17 cellular contexts compared by ENCODE assay signal in the genomic region with DNA sequence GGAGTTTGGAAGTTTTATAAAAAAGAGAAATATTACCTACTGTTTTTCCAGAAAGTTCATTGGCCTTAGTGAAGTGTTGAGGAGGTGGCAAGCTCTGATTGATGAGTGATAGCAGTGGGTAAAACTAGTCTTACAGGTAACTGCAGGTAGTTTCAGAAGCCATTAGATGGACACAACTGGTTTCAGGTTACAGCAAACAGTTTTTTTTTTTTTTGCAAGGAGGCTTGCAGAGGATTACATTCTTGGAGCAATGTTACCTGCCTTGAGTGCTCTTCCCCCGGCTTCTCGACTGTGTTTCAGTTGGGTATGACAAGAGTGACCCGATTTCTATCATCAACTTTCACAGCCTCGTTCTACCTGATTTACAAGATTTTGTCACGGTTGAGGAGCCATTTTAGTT.
"Had no signal": no experiment of that assay in that cellular context is flagged by ENCODE, and none has a peak within 500 bp of the region (broad histone marks: within the 10 kb centered on the region; RNA-seq: fewer than 3 reads in every experiment).

No MANE protein-coding gene starts in this region.

- H3K27me3 ChIP-seq: gastrocnemius medialis, heart left ventricle, left lung, neutrophil, right atrium auricular region, tibial nerve had no signal

- H3K9me3 Mint-ChIP-seq: activated CD4-positive, alpha-beta memory T cell treated with anti-CD3 and anti-CD28 coated beads for 36 hours had no signal

- H3K9me3 ChIP-seq: gastrocnemius medialis, heart left ventricle, neutrophil, right atrium auricular region, tibial nerve had no signal

- H3K27me3 Mint-ChIP-seq: activated CD4-positive, alpha-beta memory T cell treated with anti-CD3 and anti-CD28 coated beads for 36 hours; activated naive CD4-positive, alpha-beta T cell treated with anti-CD3 and anti-CD28 coated beads, Interleukin-2, amount 10 ng/mL, durations not matched to agents 7 days and 5 days; activated T-cell treated with anti-CD3 and anti-CD28 coated beads, Interleukin-2, amount 50 U/mL, for 24 hours; naive thymus-derived CD8-positive, alpha-beta T cell had no signal

- H3K4me1 ChIP-seq: gastrocnemius medialis, heart left ventricle, left lung, right atrium auricular region, tibial nerve had no signal

- H3K36me3 Mint-ChIP-seq: activated CD4-positive, alpha-beta memory T cell treated with anti-CD3 and anti-CD28 coated beads for 36 hours; activated naive CD4-positive, alpha-beta T cell treated with anti-CD3 and anti-CD28 coated beads, Interleukin-2, amount 10 ng/mL, durations not matched to agents 7 days and 5 days; naive thymus-derived CD8-positive, alpha-beta T cell had no signal

- H3K4me3 ChIP-seq: gastrocnemius medialis, heart left ventricle, left lung, right atrium auricular region, skin epidermis, tibial nerve had no signal

- H3K27ac ChIP-seq: gastrocnemius medialis, heart left ventricle, left lung, neutrophil, right atrium auricular region, skin epidermis, tibial nerve had no signal

- ATAC-seq: gastrocnemius medialis; heart left ventricle; left lung; naive thymus-derived CD8-positive, alpha-beta T cell had no signal

- H3K27ac Mint-ChIP-seq: activated CD4-positive, alpha-beta memory T cell treated with anti-CD3 and anti-CD28 coated beads for 36 hours; activated naive CD4-positive, alpha-beta T cell treated with anti-CD3 and anti-CD28 coated beads, Interleukin-2, amount 10 ng/mL, durations not matched to agents 7 days and 5 days; activated T-cell treated with anti-CD3 and anti-CD28 coated beads, Interleukin-2, amount 50 U/mL, for 24 hours; naive thymus-derived CD8-positive, alpha-beta T cell had no signal

- H3K4me1 Mint-ChIP-seq: activated naive CD4-positive, alpha-beta T cell treated with anti-CD3 and anti-CD28 coated beads, Interleukin-2, amount 10 ng/mL, durations not matched to agents 7 days and 5 days; naive thymus-derived CD8-positive, alpha-beta T cell had no signal

- H3K4me3 Mint-ChIP-seq: activated CD4-positive, alpha-beta memory T cell treated with anti-CD3 and anti-CD28 coated beads for 36 hours; activated naive CD4-positive, alpha-beta T cell treated with anti-CD3 and anti-CD28 coated beads, Interleukin-2, amount 10 ng/mL, durations not matched to agents 7 days and 5 days; activated T-cell treated with anti-CD3 and anti-CD28 coated beads, Interleukin-2, amount 50 U/mL, for 24 hours; naive thymus-derived CD8-positive, alpha-beta T cell had no signal

- H3K36me3 ChIP-seq: gastrocnemius medialis, heart left ventricle, left lung, neutrophil, right atrium auricular region, tibial nerve had no signal

- DNase-seq: activated CD4-positive, alpha-beta memory T cell treated with anti-CD3 and anti-CD28 coated beads for 36 hours; activated naive CD4-positive, alpha-beta T cell treated with anti-CD3 and anti-CD28 coated beads, Interleukin-2, amount 10 ng/mL, durations not matched to agents 7 days and 5 days; activated T-cell treated with anti-CD3 and anti-CD28 coated beads, Interleukin-2, amount 50 U/mL, for 24 hours; erythroblast; gastrocnemius medialis; heart left ventricle; islet precursor cell; left lung; naive thymus-derived CD8-positive, alpha-beta T cell; stimulated activated CD4-positive, alpha-beta T cell treated with anti-CD3 and anti-CD28 coated beads, Interleukin-15, amount 100 ng/mL, for 24 hours; stimulated activated CD4-positive, alpha-beta T cell treated with anti-CD3 and anti-CD28 coated beads, Interleukin-4, amount 100 ng/mL, for 24 hours; stimulated activated naive CD4-positive, alpha-beta T cell; T-helper 9 cell had no signal
